Comparison of ENCODE assay signal across 29 cellular contexts in the genomic region with DNA sequence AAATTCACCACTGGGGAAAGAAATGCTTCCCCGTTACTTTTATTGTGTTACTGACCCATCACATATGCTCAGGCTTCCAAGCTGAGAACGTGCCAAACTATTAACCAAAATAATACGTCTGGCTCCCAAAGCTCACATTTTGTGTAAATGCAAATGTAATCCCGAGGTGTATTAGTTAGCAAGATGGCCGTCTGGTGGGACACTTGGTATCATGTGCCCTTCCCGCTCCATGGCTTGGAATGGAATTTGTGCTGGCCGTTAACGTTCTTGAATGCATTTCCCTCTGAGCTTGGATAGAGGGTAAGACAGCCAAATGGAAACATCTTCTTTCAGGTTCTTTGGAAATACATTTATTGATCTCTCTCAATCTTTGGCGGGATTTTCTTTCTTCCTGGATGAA.
A peak's percentile ranks its signal among the peaks of the same experiment; 100 is the strongest.
DNase-seq lines count a peak whose midpoint lies in the region; ATAC-seq, FAIRE-seq and TF ChIP-seq lines count a peak whose summit lies in the region.
"Had no signal": no experiment of that assay in that cellular context is flagged by ENCODE, and none has a peak within 500 bp of the region (broad histone marks: within the 10 kb centered on the region; RNA-seq: fewer than 3 reads in every experiment).

No MANE protein-coding gene starts in this region.

- no peak for TF ChIP-seq RAD21 in H1 (IDR thresholded peaks at IDR 0.05 in 1 of 2, conservative IDR thresholded peaks at IDR 0.05 in 1 of 2; ENCODE audit: low read depth in 2 of 2, low read length in 2 of 2)

- H3K4me3 ChIP-seq in HUES6 (ENCODE audit: low read depth, low read length) (no peak overlapping the region), H1 (ENCODE audit: extremely low read depth in 1 of 4, insufficient read depth in 2 of 4, low read depth in 3 of 4, low read length in 4 of 4) (no peak overlapping the region), trophoblast cell (ENCODE audit: low read depth, low read length) (no peak overlapping the region)
- H3K4me3 ChIP-seq: BLaER1, GM12878 had no signal

- POLR2A ChIA-PET in WTC11 (lab: Charles Lee) = no interaction called here
- POLR2A ChIA-PET in H1 (lab: Charles Lee; ENCODE audit: partially characterized antibody) = interaction anchor here (0.6 to 1.1 kb wide), 2 partner anchors 8 to 164 kb away, joined by 3 read pairs; a partner anchor contains a TSS

- H2BK20ac ChIP-seq in H1 (ENCODE audit: low read length) = no peak overlapping the region

- no peak for ATAC-seq in WTC11
- ATAC-seq in GM19467 (IDR thresholded peaks at IDR 0.05; ENCODE audit: unreplicated experiment) = no peak
- no peak for ATAC-seq in HG03139 (IDR thresholded peaks at IDR 0.05; ENCODE audit: unreplicated experiment)
- ATAC-seq: GM12878 had no signal

- no peak overlapping the region for H2BK12ac ChIP-seq in H1 (ENCODE audit: low read depth, low read length)
- no peak overlapping the region for H2BK12ac ChIP-seq in trophoblast cell (ENCODE audit: low read length)

- H3K9me3 Mint-ChIP-seq in WTC11 = peaks cover 22% of the 10 kb centered on the region
- H3K9me3 Mint-ChIP-seq in activated T-cell treated with anti-CD3 and anti-CD28 coated beads, Interleukin-2, amount 50 U/mL, for 24 hours = peaks cover 8% of the 10 kb centered on the region

- no peak overlapping the region for H4K12ac ChIP-seq in trophoblast cell (ENCODE audit: low read depth, low read length)

- H2BK120ac ChIP-seq in H1 (replicated peaks; ENCODE audit: low read depth, low read length) = peak overlapping the region; percentile 36
- peak overlapping the region; percentile 14 for H2BK120ac ChIP-seq in trophoblast cell (ENCODE audit: insufficient read depth, low read length, poor library complexity)

- H3K23me2 ChIP-seq in H1 (ENCODE audit: low read depth, low read length) = no peaks in the 10 kb centered on the region

- H2BK15ac ChIP-seq in H1 (ENCODE audit: low read length) = no peak overlapping the region

- no peak overlapping the region for H3K14ac ChIP-seq in H1 (ENCODE audit: insufficient read length)
- H3K14ac ChIP-seq in trophoblast cell (ENCODE audit: low read length) = no peak overlapping the region

- TF ChIP-seq CTCF in WTC11 (IDR thresholded peaks at IDR 0.05) = no peak
- no peak for TF ChIP-seq CTCF in H1 (IDR thresholded peaks at IDR 0.05; ENCODE audit: control extremely low read depth in 1 of 3, insufficient read depth in 1 of 3, low read depth in 1 of 3, low read length in 3 of 3)

- H4K91ac ChIP-seq in H1 (replicated peaks; ENCODE audit: insufficient read length, low read length) = no peak overlapping the region
- no peak overlapping the region for H4K91ac ChIP-seq in trophoblast cell (ENCODE audit: low read depth, low read length)

- H3K27me3 ChIP-seq in HUES6 (ENCODE audit: control insufficient read depth, insufficient read depth, low read length) (no peaks in the 10 kb centered on the region), H1 (replicated peaks in 1 of 4; ENCODE audit: control insufficient read depth in 3 of 4, extremely low read depth in 1 of 4, insufficient read depth in 3 of 4, low read length in 3 of 4) (no peaks in the 10 kb centered on the region), trophoblast cell (ENCODE audit: insufficient read depth, low read length) (no peaks in the 10 kb centered on the region)
- H3K27me3 ChIP-seq: BE2C, BLaER1 had no signal

- TF ChIP-seq EP300 in H1 (IDR thresholded peaks at IDR 0.05; ENCODE audit: borderline replicate concordance in 1 of 2, low read depth in 2 of 2, low read length in 2 of 2) = no peak

- H4K8ac ChIP-seq in H1 (ENCODE audit: extremely low read depth, insufficient read depth, low read length) = no peak overlapping the region
- H4K8ac ChIP-seq in trophoblast cell (ENCODE audit: low read depth, low read length) = no peak overlapping the region

- H4K20me1 ChIP-seq in H1 (replicated peaks in 1 of 2; ENCODE audit: control insufficient read depth in 1 of 2, insufficient read depth in 2 of 2, low read length in 2 of 2) = no peaks in the 10 kb centered on the region
- H4K20me1 ChIP-seq: BLaER1 had no signal

- 87% methylated on average over 9 of the region's 9 CpGs; no CpG with 5 or more reads in 1 of the 2 experiments for WGBS in H1 (ENCODE audit: extremely low coverage in 1 of 2, insufficient coverage in 1 of 2, insufficient read length in 1 of 2, insufficient replicate concordance in 2 of 2, low coverage in 1 of 2, low lambda C conversion rate in 2 of 2, missing lambda C conversion rate in 1 of 2), 2 experiments
- WGBS in trophoblast cell (ENCODE audit: extremely low coverage, insufficient coverage, insufficient read length) = no CpG with 5 or more reads among the region's 9 CpGs

- peaks cover 65% of the 10 kb centered on the region for H3K4me1 Mint-ChIP-seq in WTC11
- H3K4me1 Mint-ChIP-seq in activated T-cell treated with anti-CD3 and anti-CD28 coated beads, Interleukin-2, amount 50 U/mL, for 24 hours (ENCODE audit: low read depth) = no peaks in the 10 kb centered on the region
- H3K4me1 Mint-ChIP-seq: CD14-positive monocyte; CD4-positive, alpha-beta memory T cell; CD4-positive, CD25-positive, alpha-beta regulatory T cell; CD8-positive, alpha-beta memory T cell had no signal

- no peak overlapping the region for H3K4ac ChIP-seq in H1 (replicated peaks; ENCODE audit: insufficient read length, low read depth, low read length)
- no peak overlapping the region for H3K4ac ChIP-seq in trophoblast cell (ENCODE audit: low read depth, low read length)

- H3K4me1 ChIP-seq in HUES6 (ENCODE audit: control insufficient read depth, insufficient read depth, low read length) (peaks cover 33% of the 10 kb centered on the region), H1 (replicated peaks in 1 of 4; ENCODE audit: control insufficient read depth in 3 of 4, insufficient read depth in 4 of 4, low read length in 3 of 4) (peaks cover 0 to 4% (median 3%) of the 10 kb centered on the region in 4 experiments; a peak in 3 of 7 replicates), trophoblast cell (ENCODE audit: control insufficient read depth in 1 of 2, insufficient read depth in 2 of 2, low read length in 2 of 2) (peaks cover 6 to 13% of the 10 kb centered on the region in 2 experiments)
- H3K4me1 ChIP-seq: BE2C, BLaER1 had no signal

- H3K27ac Mint-ChIP-seq in WTC11 = peak overlapping the region; percentile 52
- no peak overlapping the region for H3K27ac Mint-ChIP-seq in activated T-cell treated with anti-CD3 and anti-CD28 coated beads, Interleukin-2, amount 50 U/mL, for 24 hours
- H3K27ac Mint-ChIP-seq: CD14-positive monocyte; CD4-positive, alpha-beta memory T cell had no signal

- DNase-seq in WTC11 (ENCODE audit: low spot score) = no peak
- no peak for DNase-seq in H1 (ENCODE audit: low read depth in 1 of 2, low spot score in 2 of 2)
- no peak for DNase-seq in trophoblast cell
- no peak for DNase-seq in activated T-cell treated with anti-CD3 and anti-CD28 coated beads, Interleukin-2, amount 50 U/mL, for 24 hours
- DNase-seq in stimulated activated CD4-positive, alpha-beta T cell treated with anti-CD3 and anti-CD28 coated beads, Interleukin-15, amount 100 ng/mL, for 24 hours = no peak
- DNase-seq: 8988T; ACHN; BE2C; C1 segment of cervical spinal cord; CD4-positive, alpha-beta memory T cell; CD4-positive, CD25-positive, alpha-beta regulatory T cell; CD8-positive, alpha-beta memory T cell; COR-L47; DMS 273 treated with DMSO at 0.1 percent for 48 hours; DMS153; DMS53; DMS79; DND-41; EL; GDM1 had no signal

- H3K36me3 ChIP-seq in HUES6 (ENCODE audit: control insufficient read depth, insufficient read depth, low read length) (peaks cover 6% of the 10 kb centered on the region; the same call in 1 of the 2 replicates), H1 (ENCODE audit: control insufficient read depth in 2 of 4, insufficient read depth in 4 of 4, low read length in 3 of 4) (no peaks in the 10 kb centered on the region), trophoblast cell (ENCODE audit: control insufficient read depth in 1 of 2, insufficient read depth in 2 of 2, low read length in 2 of 2) (peaks cover 0 to 3% of the 10 kb centered on the region in 2 experiments)
- H3K36me3 ChIP-seq: BE2C, BLaER1 had no signal

- no peaks in the 10 kb centered on the region for H3K79me2 ChIP-seq in H1 (ENCODE audit: control insufficient read depth in 1 of 2, insufficient read depth in 2 of 2, low read length in 2 of 2)
- no peaks in the 10 kb centered on the region for H3K79me2 ChIP-seq in trophoblast cell (ENCODE audit: control insufficient read depth, insufficient read depth, low read length, poor library complexity)

- H3K4me2 ChIP-seq in H1 (ENCODE audit: insufficient read depth in 1 of 2, low read depth in 2 of 2, low read length in 2 of 2) (no peak overlapping the region), trophoblast cell (ENCODE audit: low read length) (no peak overlapping the region)
- H3K4me2 ChIP-seq: BLaER1 had no signal

- no peak for FAIRE-seq in H1 (lab: Jason Lieb, UNC)
- FAIRE-seq: A204.1, GM12878, GM12892, GM18507 had no signal

- H3K23ac ChIP-seq in H1 (ENCODE audit: insufficient read length) (no peak overlapping the region), trophoblast cell (ENCODE audit: low read length) (no peak overlapping the region)

- CTCF ChIA-PET in WTC11 (lab: Charles Lee) (no interaction called here), H1 (lab: Charles Lee; ENCODE audit: partially characterized antibody) (no interaction called here)

- H3K27ac ChIP-seq in HUES6 (ENCODE audit: low read depth, low read length) = peak overlapping the region; percentile 94; the same call in 1 of the 2 replicates
- no peak overlapping the region for H3K27ac ChIP-seq in H1 (ENCODE audit: low read depth, low read length)
- no peak overlapping the region for H3K27ac ChIP-seq in trophoblast cell (ENCODE audit: low read depth, low read length)
- H3K27ac ChIP-seq: BLaER1 had no signal

- no peak overlapping the region for H4K5ac ChIP-seq in H1 (ENCODE audit: insufficient read length, low read depth, low read length)

- no peak for TF ChIP-seq POLR2A in H1 (IDR thresholded peaks at IDR 0.05; ENCODE audit: control extremely low read depth in 1 of 2, low read depth in 2 of 2, low read length in 2 of 2)

- H2AK5ac ChIP-seq in H1 (ENCODE audit: low read depth, low read length) (no peak overlapping the region), trophoblast cell (ENCODE audit: low read length) (no peak overlapping the region)

- no peak overlapping the region for H3K56ac ChIP-seq in H1 (replicated peaks; ENCODE audit: insufficient read length, low read depth, low read length)

- peaks cover 19% of the 10 kb centered on the region for H3K36me3 Mint-ChIP-seq in WTC11
- no peaks in the 10 kb centered on the region for H3K36me3 Mint-ChIP-seq in activated T-cell treated with anti-CD3 and anti-CD28 coated beads, Interleukin-2, amount 50 U/mL, for 24 hours (ENCODE audit: low read depth)
- H3K36me3 Mint-ChIP-seq: CD14-positive monocyte; CD4-positive, alpha-beta memory T cell; CD4-positive, CD25-positive, alpha-beta regulatory T cell; CD8-positive, alpha-beta memory T cell had no signal

- H3K9me3 ChIP-seq in HUES6 (ENCODE audit: control insufficient read depth, insufficient read depth, low read depth, low read length) (peaks cover 19% of the 10 kb centered on the region), H1 (ENCODE audit: insufficient read depth in 2 of 2, low read depth in 1 of 2, low read length in 1 of 2) (no peaks in the 10 kb centered on the region), trophoblast cell (ENCODE audit: insufficient read depth, low read depth, low read length) (peaks cover 3% of the 10 kb centered on the region)
- H3K9me3 ChIP-seq: BE2C had no signal

- H2AFZ ChIP-seq in H1 (ENCODE audit: low read length) (no peak overlapping the region), trophoblast cell (ENCODE audit: insufficient read depth, low read length, poor library complexity) (no peak overlapping the region)

- no peak overlapping the region for H3K4me3 Mint-ChIP-seq in WTC11
- no peak overlapping the region for H3K4me3 Mint-ChIP-seq in activated T-cell treated with anti-CD3 and anti-CD28 coated beads, Interleukin-2, amount 50 U/mL, for 24 hours
- H3K4me3 Mint-ChIP-seq: CD14-positive monocyte; CD4-positive, alpha-beta memory T cell; CD4-positive, CD25-positive, alpha-beta regulatory T cell; CD8-positive, alpha-beta memory T cell had no signal

- H3K27me3 Mint-ChIP-seq in WTC11 (ENCODE audit: low read depth) = no peaks in the 10 kb centered on the region
- no peaks in the 10 kb centered on the region for H3K27me3 Mint-ChIP-seq in activated T-cell treated with anti-CD3 and anti-CD28 coated beads, Interleukin-2, amount 50 U/mL, for 24 hours
- H3K27me3 Mint-ChIP-seq: CD4-positive, CD25-positive, alpha-beta regulatory T cell had no signal

- H3K79me1 ChIP-seq in H1 (ENCODE audit: low read depth, low read length) (no peaks in the 10 kb centered on the region), trophoblast cell (ENCODE audit: low read length) (peaks cover 6% of the 10 kb centered on the region)

- H3K9ac ChIP-seq in HUES6 (ENCODE audit: low read length) (peak overlapping the region; percentile 5), H1 (replicated peaks in 1 of 4; ENCODE audit: extremely low read depth in 1 of 4, low read depth in 3 of 4, low read length in 3 of 4) (no peak overlapping the region), trophoblast cell (ENCODE audit: low read length) (no peak overlapping the region)
- H3K9ac ChIP-seq: BLaER1 had no signal

- H2BK5ac ChIP-seq in H1 (ENCODE audit: low read depth, low read length) = peak overlapping the region; percentile 35; the same call in 1 of the 2 replicates
- peak overlapping the region; percentile 13 for H2BK5ac ChIP-seq in trophoblast cell (ENCODE audit: low read depth, low read length, poor library complexity)

- H3K18ac ChIP-seq in H1 (ENCODE audit: extremely low read depth, low read length) (no peak overlapping the region), trophoblast cell (ENCODE audit: low read length) (no peak overlapping the region)
